In genomic region chr7:30062587-30062986, GRCh38 we compare ENCODE assay signal across 7 cellular contexts. TPM values are rescaled to one million over a fixed set of nuclear protein-coding genes. Genes with fewer than 3 reads are reported as not detected.
A peak's percentile ranks its signal among the peaks of the same experiment; 100 is the strongest.
DNase-seq lines count a peak whose midpoint lies in the region; ATAC-seq, FAIRE-seq and TF ChIP-seq lines count a peak whose summit lies in the region.

No MANE protein-coding gene starts in this region.

- peaks cover 7% of the 10 kb centered on the region for H3K9me3 Mint-ChIP-seq in chondrocyte (ENCODE audit: low read depth)

- no peak for TF ChIP-seq CTCF in HEK293 (tag by site-specific recombination; IDR thresholded peaks at IDR 0.05)
- peak; percentile 83 for TF ChIP-seq CTCF in chondrocyte (IDR thresholded peaks at IDR 0.05)
- peak; percentile 57 for TF ChIP-seq CTCF in lower lobe of right lung (IDR thresholded peaks at IDR 0.05)

- H3K9me3 ChIP-seq in HEK293 (ENCODE audit: control insufficient read depth, insufficient read depth, low read depth, low read length): no peaks in the 10 kb centered on the region
- no peaks in the 10 kb centered on the region for H3K9me3 ChIP-seq in lower lobe of right lung

- POLR2A ChIA-PET in HEK293 (lab: Yijun Ruan, JAX): no interaction called here

- peaks cover under 1% of the 10 kb centered on the region for H3K4me1 Mint-ChIP-seq in chondrocyte (ENCODE audit: low read depth)

- H3K27ac ChIP-seq in HEK293 (ENCODE audit: extremely low read depth, low read depth, low read length): no peak overlapping the region
- H3K27ac ChIP-seq in lower lobe of right lung: no peak overlapping the region

- H3K36me3 ChIP-seq in HEK293 (ENCODE audit: control insufficient read depth in 2 of 2, insufficient read depth in 1 of 2, low read length in 2 of 2): peaks cover 15 to 21% of the 10 kb centered on the region in 2 experiments
- H3K36me3 ChIP-seq in lower lobe of right lung: peaks cover 7% of the 10 kb centered on the region

- no peak overlapping the region for H3K27ac Mint-ChIP-seq in chondrocyte (ENCODE audit: unreplicated experiment)

- H3K4me3 ChIP-seq in HEK293 (ENCODE audit: low read depth, low read length) (no peak overlapping the region), lower lobe of right lung (no peak overlapping the region)

- CTCF ChIA-PET in HEK293 (lab: Yijun Ruan, JAX): interaction anchor here (0.7 to 4.9 kb wide), 33 partner anchors 9 to 1705 kb away, joined by 3 to 34 read pairs (median 4); partner anchors contain the start of gene PLEKHA8

- H3K27me3 Mint-ChIP-seq in chondrocyte (ENCODE audit: low read depth): no peaks in the 10 kb centered on the region

- intact Hi-C loops in lower lobe of right lung (cut with DNase I): no loop called here

- no peaks in the 10 kb centered on the region for H3K27me3 ChIP-seq in lower lobe of right lung (ENCODE audit: low read depth)

- peak; percentile 41 for DNase-seq in NCI-H82 (lab: John Stamatoyannopoulos, UW)
- no peak for DNase-seq in chondrocyte (ENCODE audit: low spot score)
- DNase-seq in lower lobe of right lung: no peak
- no peak for DNase-seq in activated gamma-delta T cell (lab: John Stamatoyannopoulos, UW)

- H3K4me3 Mint-ChIP-seq in chondrocyte (ENCODE audit: unreplicated experiment): no peak overlapping the region

- ATAC-seq in lower lobe of right lung: peak; percentile 67 to 82
- no peak for ATAC-seq in GM21360 (IDR thresholded peaks at IDR 0.05; ENCODE audit: unreplicated experiment)

- FAIRE-seq in G401.6 (lab: Jason Lieb, UNC): peak; percentile 98

- H3K36me3 Mint-ChIP-seq in chondrocyte (ENCODE audit: low read depth): peaks cover 13% of the 10 kb centered on the region

- no peaks in the 10 kb centered on the region for H3K4me1 ChIP-seq in HEK293 (ENCODE audit: control insufficient read depth, insufficient read depth, low read length)
- H3K4me1 ChIP-seq in lower lobe of right lung: no peaks in the 10 kb centered on the region

TF ChIP-seq in HEK293, 187 proteins besides CTCF, POLR2A, EP300 and RAD21:
- TF ChIP-seq ZNF654 (tag by site-specific recombination; IDR thresholded peaks at IDR 0.05; ENCODE audit: low read depth): peak; percentile 60
- no peak for TF ChIP-seq ZNF473 (tag by site-specific recombination; IDR thresholded peaks at IDR 0.05)
- no peak for TF ChIP-seq RBAK (tag by site-specific recombination; IDR thresholded peaks at IDR 0.05)
- no peak for TF ChIP-seq ZBTB7A (tag by site-specific recombination; IDR thresholded peaks at IDR 0.05; ENCODE audit: low read depth)
- no peak for TF ChIP-seq ZNF514 (tag by site-specific recombination; IDR thresholded peaks at IDR 0.05)
- no peak for TF ChIP-seq ZNF266 (tag by site-specific recombination; IDR thresholded peaks at IDR 0.05; ENCODE audit: low read depth)
- no peak for TF ChIP-seq PRDM1 (tag by site-specific recombination; IDR thresholded peaks at IDR 0.05)
- TF ChIP-seq INSM2 (tag by site-specific recombination; IDR thresholded peaks at IDR 0.05): no peak
- no peak for TF ChIP-seq ZNF146 (tag by site-specific recombination; IDR thresholded peaks at IDR 0.05)
TF ChIP-seq in HEK293: peak in this region for 1.

RNA-seq across cellular contexts. Expression of gene PLEKHA8, which starts 34.4 kb away (rescaled TPM):
- total RNA-seq in chondrocyte: 17.7 to 20.3 TPM (median 17.7 TPM) in 3 replicates
- 8.8 TPM for total RNA-seq in lower lobe of right lung

RNA-seq across cellular contexts. Expression of gene FKBP14, which starts 36.1 kb away (rescaled TPM):
- total RNA-seq in chondrocyte (72.1 to 103 TPM (median 74.7 TPM) in 3 replicates), lower lobe of right lung (11.7 TPM)
